In the genomic region with DNA sequence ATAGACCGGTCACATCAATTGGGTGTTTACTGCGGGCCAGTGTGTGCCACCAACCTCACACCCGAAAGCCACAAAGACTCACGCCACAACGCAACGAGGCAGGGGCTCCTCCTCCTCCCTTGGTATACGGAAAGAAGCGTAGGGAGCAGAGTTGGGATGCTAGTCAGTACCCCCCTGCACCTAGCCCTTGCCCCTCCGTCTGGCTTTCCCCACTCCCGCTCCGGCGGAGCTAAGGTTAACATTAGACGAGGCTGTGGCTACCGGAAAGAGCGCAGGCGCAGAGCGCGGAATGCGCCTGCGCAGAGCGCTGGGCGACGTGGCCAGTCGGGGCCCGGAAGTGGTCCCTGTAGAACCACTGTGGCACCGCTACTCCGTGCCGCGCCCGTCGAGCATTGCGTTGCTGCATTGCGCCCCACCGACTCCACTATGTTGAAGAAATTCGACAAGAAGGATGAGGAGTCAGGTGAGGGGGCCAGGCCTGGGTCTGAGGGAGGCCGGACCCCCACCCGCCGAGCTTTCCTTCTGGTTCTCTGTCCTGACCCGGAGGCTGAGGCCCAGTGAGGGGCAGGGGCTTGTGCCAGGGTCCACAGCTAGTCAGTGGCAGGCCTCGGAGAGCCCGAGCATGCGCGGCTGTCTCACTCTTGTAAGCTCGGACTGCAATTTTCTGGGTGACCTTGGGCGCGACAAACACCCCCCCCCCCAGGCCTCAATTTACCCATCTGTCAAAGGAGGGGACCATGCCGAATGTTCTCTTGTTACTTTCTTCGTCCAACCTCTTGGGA, we compare ENCODE assay signal across 8 cellular contexts. TPM values are rescaled to one million over a fixed set of nuclear protein-coding genes. Genes with fewer than 3 reads are reported as not detected.
A peak's percentile ranks its signal among the peaks of the same experiment; 100 is the strongest.
DNase-seq lines count a peak whose midpoint lies in the region; ATAC-seq and TF ChIP-seq lines count a peak whose summit lies in the region.

A gene with protein sequence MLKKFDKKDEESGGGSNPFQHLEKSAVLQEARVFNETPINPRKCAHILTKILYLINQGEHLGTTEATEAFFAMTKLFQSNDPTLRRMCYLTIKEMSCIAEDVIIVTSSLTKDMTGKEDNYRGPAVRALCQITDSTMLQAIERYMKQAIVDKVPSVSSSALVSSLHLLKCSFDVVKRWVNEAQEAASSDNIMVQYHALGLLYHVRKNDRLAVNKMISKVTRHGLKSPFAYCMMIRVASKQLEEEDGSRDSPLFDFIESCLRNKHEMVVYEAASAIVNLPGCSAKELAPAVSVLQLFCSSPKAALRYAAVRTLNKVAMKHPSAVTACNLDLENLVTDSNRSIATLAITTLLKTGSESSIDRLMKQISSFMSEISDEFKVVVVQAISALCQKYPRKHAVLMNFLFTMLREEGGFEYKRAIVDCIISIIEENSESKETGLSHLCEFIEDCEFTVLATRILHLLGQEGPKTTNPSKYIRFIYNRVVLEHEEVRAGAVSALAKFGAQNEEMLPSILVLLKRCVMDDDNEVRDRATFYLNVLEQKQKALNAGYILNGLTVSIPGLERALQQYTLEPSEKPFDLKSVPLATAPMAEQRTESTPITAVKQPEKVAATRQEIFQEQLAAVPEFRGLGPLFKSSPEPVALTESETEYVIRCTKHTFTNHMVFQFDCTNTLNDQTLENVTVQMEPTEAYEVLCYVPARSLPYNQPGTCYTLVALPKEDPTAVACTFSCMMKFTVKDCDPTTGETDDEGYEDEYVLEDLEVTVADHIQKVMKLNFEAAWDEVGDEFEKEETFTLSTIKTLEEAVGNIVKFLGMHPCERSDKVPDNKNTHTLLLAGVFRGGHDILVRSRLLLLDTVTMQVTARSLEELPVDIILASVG (plus strand): TSS at position 323 of the 782 bp plus-strand sequence. CDS start 104 bp downstream, at position 427.

- peak; percentile 84 for DNase-seq in AG10803 (ENCODE audit: low read depth)
- peak; percentile 75 for DNase-seq in NCI-H460 (ENCODE audit: extremely low read depth, low read depth)
- DNase-seq in central memory CD4-positive, alpha-beta T cell, result peak; percentile 87
- DNase-seq in islet precursor cell, result peak; percentile 94
- DNase-seq in stimulated activated CD4-positive, alpha-beta T cell treated with anti-CD3 and anti-CD28 coated beads, Interleukin-12 subunit alpha, Interleukin-12 subunit beta, amount 100 ng/mL, for 4 hours, result peak; percentile 83

- ATAC-seq in GM19043 (IDR thresholded peaks at IDR 0.05; ENCODE audit: low read depth, unreplicated experiment) (peak; percentile 74), HG03378 (IDR thresholded peaks at IDR 0.05; ENCODE audit: unreplicated experiment) (peak; percentile 58)
- peak; percentile 86 for ATAC-seq in activated CD4-positive, CD25-positive, alpha-beta regulatory T cell treated with anti-CD3 and anti-CD28 coated beads, Interleukin-2, amount 50 U/mL, for 24 hours

- H3K4me3 ChIP-seq in AG10803 (ENCODE audit: low read length), result peak within 1 kb of the TSS; percentile 99

- TF ChIP-seq CTCF in AG10803 (conservative IDR thresholded peaks at IDR 0.05; ENCODE audit: low read length), result no peak

RNA-seq across cellular contexts. Expression of the gene that starts here (rescaled TPM):
- 127 and 134 TPM in 2 replicates for total RNA-seq in NCI-H460 (2014; rRNA removed; shearing (Covaris generic))
- polyA plus RNA-seq in NCI-H460 (2014; cell fraction: nucleus; rRNA removed), result 68.4 and 93.9 TPM in 2 replicates

Comparison
In these comparisons a context has a peak if more than half of its experiments do, and no peak if none do; other contexts are left out.
1. Peak in every context shown above with its lines: DNase-seq, ATAC-seq and H3K4me3 ChIP-seq.